In the genomic region with DNA sequence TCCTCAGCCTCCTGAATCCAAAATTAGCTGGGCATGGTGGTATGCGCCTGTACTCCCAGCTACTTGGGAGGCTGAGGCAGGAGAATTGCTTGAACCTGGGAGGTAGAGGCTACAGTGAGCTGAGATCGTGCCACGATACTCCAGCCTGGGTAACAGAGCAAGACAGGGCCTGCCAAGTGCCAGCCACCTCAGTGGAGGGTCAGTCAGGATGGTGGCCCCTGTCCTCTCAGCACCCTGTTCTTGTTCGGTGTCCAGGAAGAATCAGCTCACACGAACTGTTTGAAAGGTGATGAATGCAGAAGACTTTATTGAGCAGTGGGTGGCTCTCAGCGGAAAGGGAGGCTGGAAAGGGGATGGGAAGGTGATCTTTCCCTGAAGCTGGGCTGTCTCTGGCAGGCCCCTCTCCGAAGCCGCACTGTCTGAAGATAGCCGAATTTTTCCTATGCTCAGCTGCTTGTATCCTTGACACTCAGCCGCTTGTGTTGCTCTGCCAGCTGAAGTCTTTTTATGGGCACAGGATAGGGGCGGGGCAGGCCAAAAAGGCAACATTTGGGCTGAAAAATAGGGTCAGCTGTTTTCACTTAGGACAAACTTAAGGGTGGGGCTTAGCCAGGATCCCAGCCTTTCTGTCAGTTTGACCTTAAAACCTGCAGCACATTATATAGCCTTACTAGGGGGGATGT, we compare ENCODE assay signal across 10 cellular contexts. TPM values are rescaled to one million over a fixed set of nuclear protein-coding genes. Genes with fewer than 3 reads are reported as not detected.
DNase-seq lines count a peak whose midpoint lies in the region; ATAC-seq and TF ChIP-seq lines count a peak whose summit lies in the region.
"Had no signal": no experiment of that assay in that cellular context is flagged by ENCODE, and none has a peak within 500 bp of the region (broad histone marks: within the 10 kb centered on the region; RNA-seq: fewer than 3 reads in every experiment).

No MANE protein-coding gene starts in this region.

- H3K9me3 Mint-ChIP-seq in activated CD4-positive, alpha-beta memory T cell treated with anti-CD3 and anti-CD28 coated beads, Interleukin-2, amount 10 ng/mL, durations not matched to agents 7 days and 5 days = no peaks in the 10 kb centered on the region
- H3K9me3 Mint-ChIP-seq: T-helper 1 cell treated with Interleukin-12 subunit alpha and Interleukin-12 subunit beta and Interleukin-4 antibody, amounts not matched to agents 30 μg/mL and 1 μg/mL, for 36 hours had no signal

- no peaks in the 10 kb centered on the region for H3K27me3 ChIP-seq in parathyroid adenoma (ENCODE audit: control insufficient read depth, insufficient read depth, low read length)

- H3K9ac ChIP-seq in SK-N-MC (ENCODE audit: insufficient read length) (no peak overlapping the region), parathyroid adenoma (no peak overlapping the region)

- peaks cover 3% of the 10 kb centered on the region for H3K4me1 Mint-ChIP-seq in activated CD4-positive, alpha-beta memory T cell treated with anti-CD3 and anti-CD28 coated beads, Interleukin-2, amount 10 ng/mL, durations not matched to agents 7 days and 5 days

- H2AFZ ChIP-seq in parathyroid adenoma = no peak overlapping the region

- H3K4me3 ChIP-seq in SK-N-MC (peak overlapping the region; percentile 19; the same call in 1 of the 2 replicates), fibroblast of villous mesenchyme (ENCODE audit: low read depth, low read length) (no peak overlapping the region), parathyroid adenoma (ENCODE audit: low read depth, low read length) (no peak overlapping the region)

- DNase-seq in AG09319 (ENCODE audit: extremely low read depth, low read depth) (peak; percentile 57), SK-N-MC (ENCODE audit: low read depth, low spot score) (no peak), fibroblast of villous mesenchyme (ENCODE audit: low read depth) (peak; percentile 76), RKO (ENCODE audit: low spot score) (no peak), GM19240 (ENCODE audit: insufficient read length, low spot score) (no peak)
- DNase-seq in activated CD4-positive, alpha-beta memory T cell treated with anti-CD3 and anti-CD28 coated beads, Interleukin-2, amount 10 ng/mL, durations not matched to agents 7 days and 5 days = no peak
- DNase-seq: NCI-H510A treated with DMSO at 0.1 percent for 48 hours had no signal

- peaks cover 22% of the 10 kb centered on the region for H3K79me2 ChIP-seq in parathyroid adenoma

- no peak for ATAC-seq in GM18861 (IDR thresholded peaks at IDR 0.05; ENCODE audit: unreplicated experiment)

- no peaks in the 10 kb centered on the region for H3K27me3 Mint-ChIP-seq in activated CD4-positive, alpha-beta memory T cell treated with anti-CD3 and anti-CD28 coated beads, Interleukin-2, amount 10 ng/mL, durations not matched to agents 7 days and 5 days

- H3K36me3 ChIP-seq in SK-N-MC (ENCODE audit: insufficient read depth, low read length) = no peaks in the 10 kb centered on the region
- H3K36me3 ChIP-seq in parathyroid adenoma (ENCODE audit: control insufficient read depth, insufficient read depth, low read length) = no peaks in the 10 kb centered on the region

- H3K9me3 ChIP-seq in SK-N-MC (ENCODE audit: low read depth, low read length) = no peaks in the 10 kb centered on the region
- H3K9me3 ChIP-seq in parathyroid adenoma (ENCODE audit: control insufficient read depth, low read length) = no peaks in the 10 kb centered on the region

- POLR2A ChIA-PET in activated CD4-positive, alpha-beta memory T cell treated with anti-CD3 and anti-CD28 coated beads, Interleukin-2, amount 10 ng/mL, durations not matched to agents 7 days and 5 days (lab: Charles Lee) = interaction anchor here (1.6 kb wide), 1 partner anchor 52 kb away, joined by 4 read pairs; no protein-coding TSS in a partner anchor

- CTCF ChIA-PET in activated CD4-positive, alpha-beta memory T cell treated with anti-CD3 and anti-CD28 coated beads, Interleukin-2, amount 10 ng/mL, durations not matched to agents 7 days and 5 days (lab: Charles Lee) = interaction anchor here (0.8 kb wide), 1 partner anchor 89 kb away, joined by 4 read pairs; no protein-coding TSS in a partner anchor

- no peak overlapping the region for H3K4me3 Mint-ChIP-seq in activated CD4-positive, alpha-beta memory T cell treated with anti-CD3 and anti-CD28 coated beads, Interleukin-2, amount 10 ng/mL, durations not matched to agents 7 days and 5 days
- H3K4me3 Mint-ChIP-seq: T-helper 1 cell treated with Interleukin-12 subunit alpha and Interleukin-12 subunit beta and Interleukin-4 antibody, amounts not matched to agents 30 μg/mL and 1 μg/mL, for 36 hours had no signal

- H3K4me1 ChIP-seq in parathyroid adenoma = peaks cover 5% of the 10 kb centered on the region

- H3K27ac ChIP-seq in SK-N-MC (peak overlapping the region; percentile 89), parathyroid adenoma (peak overlapping the region; percentile 11)

- no peak overlapping the region for H3K27ac Mint-ChIP-seq in activated CD4-positive, alpha-beta memory T cell treated with anti-CD3 and anti-CD28 coated beads, Interleukin-2, amount 10 ng/mL, durations not matched to agents 7 days and 5 days
- H3K27ac Mint-ChIP-seq: T-helper 1 cell treated with Interleukin-12 subunit alpha and Interleukin-12 subunit beta and Interleukin-4 antibody, amounts not matched to agents 30 μg/mL and 1 μg/mL, for 36 hours had no signal

- TF ChIP-seq CTCF in AG09319 (IDR thresholded peaks at IDR 0.05; ENCODE audit: low read depth, low read length) (no peak), fibroblast of villous mesenchyme (IDR thresholded peaks at IDR 0.05; ENCODE audit: insufficient read depth, low read depth, low read length) (no peak), parathyroid adenoma (IDR thresholded peaks at IDR 0.05) (no peak)

- no peak overlapping the region for H3K4me2 ChIP-seq in parathyroid adenoma (ENCODE audit: low read length)

- peaks cover 10% of the 10 kb centered on the region for H3K36me3 Mint-ChIP-seq in activated CD4-positive, alpha-beta memory T cell treated with anti-CD3 and anti-CD28 coated beads, Interleukin-2, amount 10 ng/mL, durations not matched to agents 7 days and 5 days (ENCODE audit: low read depth)

RNA-seq across cellular contexts. Expression of a gene that starts 50.9 kb away (rescaled TPM):
- total RNA-seq in fibroblast of villous mesenchyme = 20.3 and 20.6 TPM in 2 replicates
- total RNA-seq in activated CD4-positive, alpha-beta memory T cell treated with anti-CD3 and anti-CD28 coated beads, Interleukin-2, amount 10 ng/mL, durations not matched to agents 7 days and 5 days = 10 to 100 TPM; 35.8 to 37.7 TPM

Comparison
In these comparisons a context has a peak if more than half of its experiments do, and no peak if none do; other contexts are left out.
1. DNase-seq: peak in AG09319 (single experiment) and fibroblast of villous mesenchyme (single experiment); none in SK-N-MC (single experiment), RKO (single experiment), GM19240 (single experiment) and activated CD4-positive, alpha-beta memory T cell treated with anti-CD3 and anti-CD28 coated beads, Interleukin-2, amount 10 ng/mL, durations not matched to agents 7 days and 5 days (single experiment).